Comparison of ENCODE assay signal across 8 cellular contexts in the genomic region with DNA sequence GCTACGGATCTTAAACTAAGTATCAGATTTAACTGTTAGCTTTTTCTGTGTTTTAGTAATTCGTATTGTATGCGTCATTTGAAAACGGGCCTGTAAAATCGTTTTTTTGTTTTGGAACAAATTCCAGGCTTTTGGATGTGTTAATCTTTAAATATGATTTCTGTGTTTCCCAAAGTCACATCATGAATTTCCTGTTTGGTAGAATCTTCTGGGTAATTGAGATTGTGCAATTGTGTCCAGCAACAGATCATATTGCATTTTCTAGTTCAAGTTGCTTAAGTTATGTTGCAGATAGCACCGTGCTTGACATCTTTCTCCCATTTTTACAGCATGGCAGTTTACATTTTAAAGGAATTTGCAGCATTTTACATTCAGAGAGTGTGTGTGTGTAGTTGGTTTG. TPM values are rescaled to one million over a fixed set of nuclear protein-coding genes. Genes with fewer than 3 reads are reported as not detected.
DNase-seq lines count a peak whose midpoint lies in the region; ATAC-seq and TF ChIP-seq lines count a peak whose summit lies in the region.

No MANE protein-coding gene starts in this region.

- peaks cover 36% of the 10 kb centered on the region for H3K4me1 Mint-ChIP-seq in T-helper 2 cell treated with Interferon-gamma antibody and Interleukin-4, amounts not matched to agents 5 μg/mL and 100 μg/mL, for 36 hours (ENCODE audit: low read depth)
- H3K4me1 Mint-ChIP-seq in osteocyte (ENCODE audit: unreplicated experiment), result peaks cover 39% of the 10 kb centered on the region

- no peaks in the 10 kb centered on the region for H3K36me3 ChIP-seq in endocrine pancreas (ENCODE audit: control insufficient read depth, insufficient read depth, low read length)

- H3K4me3 Mint-ChIP-seq in T-helper 2 cell treated with Interferon-gamma antibody and Interleukin-4, amounts not matched to agents 5 μg/mL and 100 μg/mL, for 36 hours, result peak overlapping the region; percentile 97
- peak overlapping the region; percentile 86 for H3K4me3 Mint-ChIP-seq in osteocyte (ENCODE audit: unreplicated experiment)

- no peaks in the 10 kb centered on the region for H3K9me3 Mint-ChIP-seq in T-helper 2 cell treated with Interferon-gamma antibody and Interleukin-4, amounts not matched to agents 5 μg/mL and 100 μg/mL, for 36 hours
- no peaks in the 10 kb centered on the region for H3K9me3 Mint-ChIP-seq in osteocyte (ENCODE audit: unreplicated experiment)

- peaks cover 9% of the 10 kb centered on the region for H3K4me1 ChIP-seq in endocrine pancreas (ENCODE audit: control insufficient read depth, insufficient read depth, low read length)

- H3K27ac Mint-ChIP-seq in T-helper 2 cell treated with Interferon-gamma antibody and Interleukin-4, amounts not matched to agents 5 μg/mL and 100 μg/mL, for 36 hours, result peak overlapping the region; percentile 83
- peak overlapping the region; percentile 95 for H3K27ac Mint-ChIP-seq in osteocyte (ENCODE audit: unreplicated experiment)

- no peak for DNase-seq in T-helper 2 cell treated with Interferon-gamma antibody and Interleukin-4, amounts not matched to agents 5 μg/mL and 100 μg/mL, for 36 hours (ENCODE audit: low spot score)
- DNase-seq in T-helper 2 cell (no peak), OCI-M1 (lab: John Stamatoyannopoulos, UW) (peak; percentile 78), osteocyte (ENCODE audit: extremely low spot score, unreplicated experiment) (no peak), NCI-H2196 (lab: John Stamatoyannopoulos, UW; ENCODE audit: unreplicated experiment) (no peak)
- no peak for DNase-seq in stimulated activated CD4-positive, alpha-beta T cell treated with anti-CD3 and anti-CD28 coated beads, Interleukin-1b, Interleukin-23, amount 100 ng/mL, for 48 hours

- no peaks in the 10 kb centered on the region for H3K27me3 ChIP-seq in endocrine pancreas (ENCODE audit: control insufficient read depth, insufficient read depth, low read length)

- no peak overlapping the region for H3K9ac ChIP-seq in endocrine pancreas (ENCODE audit: control insufficient read depth, insufficient read depth, low read length)

- peaks cover 18% of the 10 kb centered on the region for H3K27me3 Mint-ChIP-seq in T-helper 2 cell treated with Interferon-gamma antibody and Interleukin-4, amounts not matched to agents 5 μg/mL and 100 μg/mL, for 36 hours (ENCODE audit: low read depth)
- H3K27me3 Mint-ChIP-seq in osteocyte (ENCODE audit: unreplicated experiment), result no peaks in the 10 kb centered on the region

- no peak for ATAC-seq in GM21786 (IDR thresholded peaks at IDR 0.05; ENCODE audit: unreplicated experiment)

- peaks cover 18% of the 10 kb centered on the region for H3K36me3 Mint-ChIP-seq in T-helper 2 cell treated with Interferon-gamma antibody and Interleukin-4, amounts not matched to agents 5 μg/mL and 100 μg/mL, for 36 hours (ENCODE audit: low read depth)
- H3K36me3 Mint-ChIP-seq in osteocyte (ENCODE audit: unreplicated experiment), result no peaks in the 10 kb centered on the region

- H3K4me3 ChIP-seq in endocrine pancreas (ENCODE audit: control insufficient read depth, insufficient read depth, low read length), result peak overlapping the region; percentile 84

- no peak for TF ChIP-seq CTCF in osteocyte (IDR thresholded peaks at IDR 0.05)

- H3K9me3 ChIP-seq in endocrine pancreas (ENCODE audit: control insufficient read depth, low read length), result no peaks in the 10 kb centered on the region

RNA-seq across cellular contexts. Expression of a gene that starts 1.9 kb away (rescaled TPM):
- 38.8 and 39.2 TPM in 2 replicates for total RNA-seq in osteocyte

RNA-seq across cellular contexts. Expression of a gene that starts 5.0 kb away (rescaled TPM):
- total RNA-seq in osteocyte, result not detected in 2 replicates
